Comparison of ENCODE assay signal across 36 cellular contexts in genomic region chr15:61575597-61575996, GRCh38.
"Had no signal": no experiment of that assay in that cellular context is flagged by ENCODE, and none has a peak within 500 bp of the region (broad histone marks: within the 10 kb centered on the region; RNA-seq: fewer than 3 reads in every experiment).

No MANE protein-coding gene starts in this region.

- H3K4me3 ChIP-seq: ascending aorta, cardiac muscle cell had no signal

- H3K9me3 ChIP-seq: ascending aorta had no signal

- H3K27ac ChIP-seq: ascending aorta, cardiac muscle cell, VCaP had no signal

- ATAC-seq: activated CD8-positive, alpha-beta T cell treated with anti-CD3 and anti-CD28 coated beads for 36 hours; activated naive CD8-positive, alpha-beta T cell treated with anti-CD3 and anti-CD28 coated beads, Interleukin-2, amount 50 U/mL, for 24 hours; activated T-cell treated with anti-CD3 and anti-CD28 coated beads, Interleukin-2, amount 50 U/mL, for 4 hours; activated T-cell treated with anti-CD3 and anti-CD28 coated beads, Interleukin-2, amount 50 U/mL, for 72 hours had no signal

- H3K36me3 ChIP-seq: ascending aorta, cardiac muscle cell had no signal

- H3K4me1 ChIP-seq: ascending aorta had no signal

- H3K27ac Mint-ChIP-seq: activated B cell treated with CpG ODN at 0.5 μM for 24 hours; activated CD4-positive, alpha-beta memory T cell treated with anti-CD3 and anti-CD28 coated beads for 36 hours; activated CD4-positive, alpha-beta T cell treated with anti-CD3 and anti-CD28 coated beads, Interleukin-2, amount 10 ng/mL, durations not matched to agents 24 days and 14 days; activated CD8-positive, alpha-beta T cell treated with anti-CD3 and anti-CD28 coated beads for 36 hours; activated naive CD4-positive, alpha-beta T cell treated with anti-CD3 and anti-CD28 coated beads for 36 hours; activated naive CD8-positive, alpha-beta T cell; activated naive CD8-positive, alpha-beta T cell treated with anti-CD3 and anti-CD28 coated beads, Interleukin-2, amount 10 ng/mL, durations not matched to agents 7 days and 5 days; activated naive CD8-positive, alpha-beta T cell treated with anti-CD3 and anti-CD28 coated beads, Interleukin-2, amount 50 U/mL, for 24 hours; activated T-cell treated with anti-CD3 and anti-CD28 coated beads, Interleukin-2, amount 50 U/mL, for 72 hours; activated T-helper 1 cell treated with anti-CD3 and anti-CD28 coated beads, Interleukin-12 subunit alpha, Interleukin-12 subunit beta, Interleukin-2, Interleukin-4 antibody, amounts not matched to agents 30 ng/mL and 10 ng/mL and 1 ng/mL, durations not matched to agents 14 hours and 24 hours and 36 hours; activated T-helper 2 cell treated with anti-CD3 and anti-CD28 coated beads, Interferon-gamma antibody, Interleukin-2, Interleukin-4, amounts not matched to agents 10 μg/mL and 5 μg/mL and 100 μg/mL, durations not matched to agents 14 hours and 24 hours and 36 hours; brain; T-helper 1 cell treated with Interleukin-12 subunit alpha and Interleukin-12 subunit beta and Interleukin-4 antibody, amounts not matched to agents 30 μg/mL and 1 μg/mL, for 36 hours; T-helper 2 cell treated with Interferon-gamma antibody and Interleukin-4, amounts not matched to agents 5 μg/mL and 100 μg/mL, for 36 hours had no signal

- DNase-seq: activated B cell treated with CpG ODN at 0.5 μM for 24 hours; activated CD4-positive, alpha-beta memory T cell treated with anti-CD3 and anti-CD28 coated beads for 36 hours; activated CD4-positive, alpha-beta T cell treated with anti-CD3 and anti-CD28 coated beads for 4 hours; activated CD4-positive, alpha-beta T cell treated with anti-CD3 and anti-CD28 coated beads, Interleukin-2, amount 10 ng/mL, durations not matched to agents 24 days and 14 days; activated CD4-positive, alpha-beta T cell treated with anti-CD3 and anti-CD28 coated beads, Interleukin-2, amount 50 U/mL, for 1 hour; activated CD4-positive, alpha-beta T cell treated with anti-CD3 and anti-CD28 coated beads, Interleukin-2, amount 50 U/mL, for 4 hours; activated CD4-positive, CD25-positive, alpha-beta regulatory T cell treated with anti-CD3 and anti-CD28 coated beads, Interleukin-2, amount 50 U/mL, for 72 hours; activated CD8-positive, alpha-beta memory T cell treated with anti-CD3 and anti-CD28 coated beads, Interleukin-2, amount 50 U/mL, for 4 hours; activated CD8-positive, alpha-beta T cell treated with anti-CD3 and anti-CD28 coated beads for 36 hours; activated effector memory CD4-positive, alpha-beta T cell treated with Interleukin-2 at 50 U/mL for 16 hours; activated gamma-delta T cell; activated naive CD4-positive, alpha-beta T cell treated with anti-CD3 and anti-CD28 coated beads for 36 hours; activated naive CD4-positive, alpha-beta T cell treated with anti-CD3 and anti-CD28 coated beads, Interleukin-2, amount 50 U/mL, for 16 hours; activated naive CD8-positive, alpha-beta T cell treated with anti-CD3 and anti-CD28 coated beads, Interleukin-2, amount 10 ng/mL, durations not matched to agents 7 days and 5 days; activated naive CD8-positive, alpha-beta T cell treated with anti-CD3 and anti-CD28 coated beads, Interleukin-2, amount 50 U/mL, for 24 hours; activated T-cell treated with anti-CD3 and anti-CD28 coated beads for 4 hours; activated T-cell treated with anti-CD3 and anti-CD28 coated beads, Interleukin-2, amount 50 U/mL, for 1 hour; activated T-cell treated with anti-CD3 and anti-CD28 coated beads, Interleukin-2, amount 50 U/mL, for 4 hours; activated T-cell treated with anti-CD3 and anti-CD28 coated beads, Interleukin-2, amount 50 U/mL, for 72 hours; amygdala; anterior cingulate cortex; caudate nucleus; cerebellar nuclear complex; SW 1271; T-helper 1 cell; T-helper 9 cell had no signal

- H3K4me3 Mint-ChIP-seq: activated B cell treated with CpG ODN at 0.5 μM for 24 hours; activated CD4-positive, alpha-beta memory T cell treated with anti-CD3 and anti-CD28 coated beads for 36 hours; activated CD4-positive, alpha-beta T cell treated with anti-CD3 and anti-CD28 coated beads, Interleukin-2, amount 10 ng/mL, durations not matched to agents 24 days and 14 days; activated CD8-positive, alpha-beta T cell treated with anti-CD3 and anti-CD28 coated beads for 36 hours; activated naive CD4-positive, alpha-beta T cell treated with anti-CD3 and anti-CD28 coated beads for 36 hours; activated naive CD8-positive, alpha-beta T cell; activated naive CD8-positive, alpha-beta T cell treated with anti-CD3 and anti-CD28 coated beads, Interleukin-2, amount 10 ng/mL, durations not matched to agents 7 days and 5 days; activated naive CD8-positive, alpha-beta T cell treated with anti-CD3 and anti-CD28 coated beads, Interleukin-2, amount 50 U/mL, for 24 hours; activated T-cell treated with anti-CD3 and anti-CD28 coated beads, Interleukin-2, amount 50 U/mL, for 4 hours; activated T-cell treated with anti-CD3 and anti-CD28 coated beads, Interleukin-2, amount 50 U/mL, for 72 hours; activated T-helper 1 cell treated with anti-CD3 and anti-CD28 coated beads, Interleukin-12 subunit alpha, Interleukin-12 subunit beta, Interleukin-2, Interleukin-4 antibody, amounts not matched to agents 30 ng/mL and 10 ng/mL and 1 ng/mL, durations not matched to agents 14 hours and 24 hours and 36 hours; brain; central memory CD8-positive, alpha-beta T cell; T-helper 1 cell treated with Interleukin-12 subunit alpha and Interleukin-12 subunit beta and Interleukin-4 antibody, amounts not matched to agents 30 μg/mL and 1 μg/mL, for 36 hours; T-helper 2 cell treated with Interferon-gamma antibody and Interleukin-4, amounts not matched to agents 5 μg/mL and 100 μg/mL, for 36 hours had no signal

- H3K27me3 Mint-ChIP-seq: activated naive CD8-positive, alpha-beta T cell treated with anti-CD3 and anti-CD28 coated beads, Interleukin-2, amount 10 ng/mL, durations not matched to agents 7 days and 5 days had no signal

- H3K9me3 Mint-ChIP-seq: activated CD4-positive, alpha-beta T cell treated with anti-CD3 and anti-CD28 coated beads, Interleukin-2, amount 10 ng/mL, durations not matched to agents 24 days and 14 days; activated T-helper 2 cell treated with anti-CD3 and anti-CD28 coated beads, Interferon-gamma antibody, Interleukin-2, Interleukin-4, amounts not matched to agents 10 μg/mL and 5 μg/mL and 100 μg/mL, durations not matched to agents 14 hours and 24 hours and 36 hours; T-helper 1 cell treated with Interleukin-12 subunit alpha and Interleukin-12 subunit beta and Interleukin-4 antibody, amounts not matched to agents 30 μg/mL and 1 μg/mL, for 36 hours; T-helper 2 cell treated with Interferon-gamma antibody and Interleukin-4, amounts not matched to agents 5 μg/mL and 100 μg/mL, for 36 hours had no signal

- H3K36me3 Mint-ChIP-seq: activated CD4-positive, alpha-beta memory T cell treated with anti-CD3 and anti-CD28 coated beads for 36 hours; activated naive CD8-positive, alpha-beta T cell; activated naive CD8-positive, alpha-beta T cell treated with anti-CD3 and anti-CD28 coated beads, Interleukin-2, amount 10 ng/mL, durations not matched to agents 7 days and 5 days; brain had no signal

- H3K27me3 ChIP-seq: ascending aorta had no signal

- H3K4me1 Mint-ChIP-seq: activated B cell treated with CpG ODN at 0.5 μM for 24 hours; activated CD4-positive, alpha-beta T cell treated with anti-CD3 and anti-CD28 coated beads, Interleukin-2, amount 10 ng/mL, durations not matched to agents 24 days and 14 days; activated naive CD8-positive, alpha-beta T cell treated with anti-CD3 and anti-CD28 coated beads, Interleukin-2, amount 10 ng/mL, durations not matched to agents 7 days and 5 days; activated naive CD8-positive, alpha-beta T cell treated with anti-CD3 and anti-CD28 coated beads, Interleukin-2, amount 50 U/mL, for 24 hours; brain; central memory CD8-positive, alpha-beta T cell had no signal
